In genomic region chr16:55508941-55509920, GRCh38 we compare ENCODE assay signal across 1 cellular context.
TF ChIP-seq lines count a peak whose summit lies in the region.

Gene LPCAT2, plus strand, starts transcription at chr16:55509072. Its CDS starts 110 bp downstream, at chr16:55509182.

TF ChIP-seq in HEK293, 187 proteins besides CTCF, POLR2A, EP300 and RAD21 (continued from another document and continues in another):
- 0 out of 2 replicates have a peak, but pooled peaks have one; percentile 36 for TF ChIP-seq ZNF785 (tag by site-specific recombination; IDR thresholded peaks at IDR 0.05)
- peak; percentile 92 for TF ChIP-seq GLIS2 (tag by site-specific recombination; IDR thresholded peaks at IDR 0.05)
- TF ChIP-seq ZNF366 (tag by site-specific recombination; conservative IDR thresholded peaks at IDR 0.05) = no peak
- TF ChIP-seq EGR2 (tag by site-specific recombination; IDR thresholded peaks at IDR 0.05; ENCODE audit: low read depth) = peak; percentile 69
- TF ChIP-seq ZIC2 (tag by site-specific recombination; IDR thresholded peaks at IDR 0.05) = peak; percentile 38; the same call in 1 of the 2 replicates
- peak; percentile 57 for TF ChIP-seq SP2 (tag by site-specific recombination; IDR thresholded peaks at IDR 0.05)
- peak; percentile 67; the same call in 1 of the 2 replicates for TF ChIP-seq ZBTB10 (tag by site-specific recombination; IDR thresholded peaks at IDR 0.05)
- TF ChIP-seq, protein P1, sequence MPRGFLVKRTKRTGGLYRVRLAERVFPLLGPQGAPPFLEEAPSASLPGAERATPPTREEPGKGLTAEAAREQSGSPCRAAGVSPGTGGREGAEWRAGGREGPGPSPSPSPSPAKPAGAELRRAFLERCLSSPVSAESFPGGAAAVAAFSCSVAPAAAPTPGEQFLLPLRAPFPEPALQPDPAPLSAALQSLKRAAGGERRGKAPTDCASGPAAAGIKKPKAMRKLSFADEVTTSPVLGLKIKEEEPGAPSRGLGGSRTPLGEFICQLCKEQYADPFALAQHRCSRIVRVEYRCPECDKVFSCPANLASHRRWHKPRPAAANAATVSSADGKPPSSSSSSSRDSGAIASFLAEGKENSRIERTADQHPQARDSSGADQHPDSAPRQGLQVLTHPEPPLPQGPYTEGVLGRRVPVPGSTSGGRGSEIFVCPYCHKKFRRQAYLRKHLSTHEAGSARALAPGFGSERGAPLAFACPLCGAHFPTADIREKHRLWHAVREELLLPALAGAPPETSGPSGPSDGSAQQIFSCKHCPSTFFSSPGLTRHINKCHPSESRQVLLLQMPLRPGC (tag by site-specific recombination; IDR thresholded peaks at IDR 0.05) = no peak
- TF ChIP-seq ZEB2 (tag by site-specific recombination; IDR thresholded peaks at IDR 0.05) = 0 out of 2 replicates have a peak, but pooled peaks have one; percentile 40
- TF ChIP-seq ZNF660 (tag by site-specific recombination; IDR thresholded peaks at IDR 0.05) = 0 out of 2 replicates have a peak, but pooled peaks have one; percentile 31
- TF ChIP-seq KLF16 (tag by site-specific recombination; IDR thresholded peaks at IDR 0.05) = peak; percentile 38; the same call in 1 of the 2 replicates
- TF ChIP-seq ZBTB21 (tag by site-specific recombination; IDR thresholded peaks at IDR 0.05) = no peak
- TF ChIP-seq, protein P2, sequence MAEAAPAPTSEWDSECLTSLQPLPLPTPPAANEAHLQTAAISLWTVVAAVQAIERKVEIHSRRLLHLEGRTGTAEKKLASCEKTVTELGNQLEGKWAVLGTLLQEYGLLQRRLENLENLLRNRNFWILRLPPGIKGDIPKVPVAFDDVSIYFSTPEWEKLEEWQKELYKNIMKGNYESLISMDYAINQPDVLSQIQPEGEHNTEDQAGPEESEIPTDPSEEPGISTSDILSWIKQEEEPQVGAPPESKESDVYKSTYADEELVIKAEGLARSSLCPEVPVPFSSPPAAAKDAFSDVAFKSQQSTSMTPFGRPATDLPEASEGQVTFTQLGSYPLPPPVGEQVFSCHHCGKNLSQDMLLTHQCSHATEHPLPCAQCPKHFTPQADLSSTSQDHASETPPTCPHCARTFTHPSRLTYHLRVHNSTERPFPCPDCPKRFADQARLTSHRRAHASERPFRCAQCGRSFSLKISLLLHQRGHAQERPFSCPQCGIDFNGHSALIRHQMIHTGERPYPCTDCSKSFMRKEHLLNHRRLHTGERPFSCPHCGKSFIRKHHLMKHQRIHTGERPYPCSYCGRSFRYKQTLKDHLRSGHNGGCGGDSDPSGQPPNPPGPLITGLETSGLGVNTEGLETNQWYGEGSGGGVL (tag by site-specific recombination; IDR thresholded peaks at IDR 0.05) = peak; percentile 74
- peak; percentile 69 for TF ChIP-seq ZNF2 (tag by site-specific recombination; IDR thresholded peaks at IDR 0.05)
- TF ChIP-seq ZNF776 (tag by site-specific recombination; IDR thresholded peaks at IDR 0.05; ENCODE audit: borderline replicate concordance) = no peak
- TF ChIP-seq, protein P3, sequence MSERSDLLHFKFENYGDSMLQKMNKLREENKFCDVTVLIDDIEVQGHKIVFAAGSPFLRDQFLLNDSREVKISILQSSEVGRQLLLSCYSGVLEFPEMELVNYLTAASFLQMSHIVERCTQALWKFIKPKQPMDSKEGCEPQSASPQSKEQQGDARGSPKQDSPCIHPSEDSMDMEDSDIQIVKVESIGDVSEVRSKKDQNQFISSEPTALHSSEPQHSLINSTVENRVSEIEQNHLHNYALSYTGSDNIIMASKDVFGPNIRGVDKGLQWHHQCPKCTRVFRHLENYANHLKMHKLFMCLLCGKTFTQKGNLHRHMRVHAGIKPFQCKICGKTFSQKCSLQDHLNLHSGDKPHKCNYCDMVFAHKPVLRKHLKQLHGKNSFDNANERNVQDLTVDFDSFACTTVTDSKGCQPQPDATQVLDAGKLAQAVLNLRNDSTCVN (tag by site-specific recombination; optimal IDR thresholded peaks at IDR 0.05) = peak; percentile 45
- no peak for TF ChIP-seq PRDM6 (tag by site-specific recombination; IDR thresholded peaks at IDR 0.05)
- peak; percentile 40; the same call in 1 of the 2 replicates for TF ChIP-seq ZNF600 (tag by site-specific recombination; IDR thresholded peaks at IDR 0.05)
- TF ChIP-seq, protein P4, sequence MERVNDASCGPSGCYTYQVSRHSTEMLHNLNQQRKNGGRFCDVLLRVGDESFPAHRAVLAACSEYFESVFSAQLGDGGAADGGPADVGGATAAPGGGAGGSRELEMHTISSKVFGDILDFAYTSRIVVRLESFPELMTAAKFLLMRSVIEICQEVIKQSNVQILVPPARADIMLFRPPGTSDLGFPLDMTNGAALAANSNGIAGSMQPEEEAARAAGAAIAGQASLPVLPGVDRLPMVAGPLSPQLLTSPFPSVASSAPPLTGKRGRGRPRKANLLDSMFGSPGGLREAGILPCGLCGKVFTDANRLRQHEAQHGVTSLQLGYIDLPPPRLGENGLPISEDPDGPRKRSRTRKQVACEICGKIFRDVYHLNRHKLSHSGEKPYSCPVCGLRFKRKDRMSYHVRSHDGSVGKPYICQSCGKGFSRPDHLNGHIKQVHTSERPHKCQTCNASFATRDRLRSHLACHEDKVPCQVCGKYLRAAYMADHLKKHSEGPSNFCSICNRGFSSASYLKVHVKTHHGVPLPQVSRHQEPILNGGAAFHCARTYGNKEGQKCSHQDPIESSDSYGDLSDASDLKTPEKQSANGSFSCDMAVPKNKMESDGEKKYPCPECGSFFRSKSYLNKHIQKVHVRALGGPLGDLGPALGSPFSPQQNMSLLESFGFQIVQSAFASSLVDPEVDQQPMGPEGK (tag by site-specific recombination; IDR thresholded peaks at IDR 0.05) = peak; percentile 69
- no peak for TF ChIP-seq ZNF292 (tag by site-specific recombination; IDR thresholded peaks at IDR 0.05; ENCODE audit: borderline replicate concordance, low read depth)
- no peak for TF ChIP-seq ZNF514 (tag by site-specific recombination; IDR thresholded peaks at IDR 0.05)
- no peak for TF ChIP-seq ZNF354C (tag by site-specific recombination; IDR thresholded peaks at IDR 0.05; ENCODE audit: borderline replicate concordance, low read depth)
- TF ChIP-seq ZNF10 (tag by site-specific recombination; IDR thresholded peaks at IDR 0.05) = 0 out of 2 replicates have a peak, but pooled peaks have one; percentile 13
- no peak for TF ChIP-seq ZNF239 (tag by site-specific recombination; IDR thresholded peaks at IDR 0.05)
- TF ChIP-seq ZXDB (tag by site-specific recombination; IDR thresholded peaks at IDR 0.05) = peak; percentile 45; the same call in 1 of the 2 replicates
- peak; percentile 48; the same call in 1 of the 2 replicates for TF ChIP-seq SP7 (tag by site-specific recombination; IDR thresholded peaks at IDR 0.05)
- TF ChIP-seq ZNF23 (tag by site-specific recombination; IDR thresholded peaks at IDR 0.05; ENCODE audit: borderline replicate concordance) = no peak
- TF ChIP-seq ZNF394 (tag by site-specific recombination; IDR thresholded peaks at IDR 0.05; ENCODE audit: borderline replicate concordance) = no peak
- peak; percentile 91 for TF ChIP-seq ZNF335 (tag by site-specific recombination; conservative IDR thresholded peaks at IDR 0.05)
- peak; percentile 34; the same call in 1 of the 2 replicates for TF ChIP-seq ZBTB48 (tag by site-specific recombination; IDR thresholded peaks at IDR 0.05)
- TF ChIP-seq PRDM2 (tag by site-specific recombination; IDR thresholded peaks at IDR 0.05; ENCODE audit: borderline replicate concordance) = peak; percentile 98
- TF ChIP-seq ZBTB11 (tag by site-specific recombination; conservative IDR thresholded peaks at IDR 0.05; ENCODE audit: low read depth) = peak; percentile 34; the same call in 1 of the 2 replicates
- TF ChIP-seq ZSCAN4 (tag by site-specific recombination; IDR thresholded peaks at IDR 0.05) = no peak
